ENCODE assay signal across 16 cellular contexts in the genomic region with DNA sequence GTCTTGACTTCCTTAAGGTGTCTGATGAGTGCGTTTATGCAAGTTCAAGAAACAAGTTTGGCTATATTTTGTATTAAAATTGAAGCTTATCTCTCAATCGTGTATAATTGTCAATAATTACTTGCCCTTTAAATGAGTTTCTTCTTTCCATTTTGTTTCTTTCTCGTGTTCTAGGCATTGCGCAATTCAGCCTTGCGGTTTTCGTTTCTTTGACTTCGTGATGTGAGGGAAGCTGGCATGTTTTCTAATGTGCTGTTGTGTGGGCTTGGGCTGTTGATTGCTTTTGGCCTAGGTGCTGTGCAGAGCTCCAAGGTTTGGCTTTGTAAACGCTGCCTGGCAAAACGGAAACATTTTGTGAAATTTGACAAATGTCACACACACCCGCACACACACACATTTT.
A peak's percentile ranks its signal among the peaks of the same experiment; 100 is the strongest.
DNase-seq lines count a peak whose midpoint lies in the region; ATAC-seq and TF ChIP-seq lines count a peak whose summit lies in the region.
"Had no signal": no experiment of that assay in that cellular context is flagged by ENCODE, and none has a peak within 500 bp of the region (broad histone marks: within the 10 kb centered on the region; RNA-seq: fewer than 3 reads in every experiment).

No MANE protein-coding gene starts in this region.

- no peak for TF ChIP-seq CTCF in fibroblast of mammary gland (conservative IDR thresholded peaks at IDR 0.05; ENCODE audit: control insufficient read depth, insufficient read depth, low read depth, low read length)

- no peak for ATAC-seq in HG02885 (IDR thresholded peaks at IDR 0.05; ENCODE audit: poor library complexity, unreplicated experiment)
- ATAC-seq in left lobe of liver, result no peak
- ATAC-seq: left colon had no signal

- H3K4me3 ChIP-seq in fibroblast of mammary gland (ENCODE audit: control insufficient read depth, low read depth, low read length), result no peak overlapping the region
- H3K4me3 ChIP-seq: testis had no signal

- peak; percentile 34 for DNase-seq in Ammon's horn (ENCODE audit: low spot score)
- DNase-seq in LHCN-M2 (ENCODE audit: low read depth), result peak; percentile 88
- peak; percentile 89 for DNase-seq in RPMI7951 (ENCODE audit: low read depth)
- peak; percentile 80 for DNase-seq in fibroblast of mammary gland (ENCODE audit: low read depth)
- no peak for DNase-seq in SW480 (ENCODE audit: low spot score)
- DNase-seq in 8988T, result no peak
- no peak for DNase-seq in left lobe of liver (ENCODE audit: low spot score)
- DNase-seq: activated naive CD4-positive, alpha-beta T cell treated with anti-CD3 and anti-CD28 coated beads for 36 hours; anterior cingulate cortex; central memory CD4-positive, alpha-beta T cell; DMS79; left colon; NCI-H2029; NCI-H345; testis had no signal

Comparison
In these comparisons a context has a peak if more than half of its experiments do, and no peak if none do; other contexts are left out.
1. DNase-seq: peak in Ammon's horn (single experiment), LHCN-M2 (single experiment), RPMI7951 (single experiment) and fibroblast of mammary gland (single experiment); none in SW480 (single experiment), 8988T (single experiment) and left lobe of liver (single experiment).